In the genomic region with DNA sequence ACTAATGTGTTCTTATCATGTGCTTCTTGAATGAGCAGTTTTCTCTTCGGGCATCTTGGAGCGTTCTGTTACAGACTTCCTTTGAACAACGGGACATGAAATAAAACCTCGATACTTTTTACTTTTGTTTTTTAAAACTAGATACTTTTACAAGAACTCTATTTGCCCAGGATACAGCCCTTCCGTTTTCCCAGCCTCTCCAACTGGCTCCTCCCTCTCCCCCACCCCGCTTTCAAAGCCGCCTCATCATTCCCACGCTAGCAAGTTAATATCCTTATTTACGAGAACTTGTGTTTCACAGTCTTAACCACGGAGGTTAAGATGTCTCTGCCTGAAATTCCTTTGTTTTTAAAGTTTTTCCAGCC, we compare ENCODE assay signal across 9 cellular contexts. TPM values are rescaled to one million over a fixed set of nuclear protein-coding genes. Genes with fewer than 3 reads are reported as not detected.
DNase-seq lines count a peak whose midpoint lies in the region; ATAC-seq and TF ChIP-seq lines count a peak whose summit lies in the region.
"Had no signal": no experiment of that assay in that cellular context is flagged by ENCODE, and none has a peak within 500 bp of the region (broad histone marks: within the 10 kb centered on the region; RNA-seq: fewer than 3 reads in every experiment).

No MANE protein-coding gene starts in this region.

- peaks cover 30% of the 10 kb centered on the region for H3K27me3 Mint-ChIP-seq in CD4-positive, alpha-beta T cell
- H3K27me3 Mint-ChIP-seq in mesothelial cell of epicardium (ENCODE audit: low read depth) = no peaks in the 10 kb centered on the region

- no peak for DNase-seq in CD4-positive, alpha-beta T cell
- peak; percentile 49 for DNase-seq in SK-MEL-5 (ENCODE audit: low read depth, low spot score)
- no peak for DNase-seq in effector memory CD4-positive, alpha-beta T cell
- DNase-seq in mesothelial cell of epicardium (ENCODE audit: low spot score in 2 of 2, unreplicated experiment in 2 of 2) = no peak
- peak in 1 of 2 donors; percentile 38 for DNase-seq in uterus
- no peak for DNase-seq in occipital lobe (lab: John Stamatoyannopoulos, UW)

- POLR2A ChIA-PET in CD4-positive, alpha-beta T cell (lab: Charles Lee) = interaction anchor here (0.6 to 2.0 kb wide), 4 partner anchors 67 to 1943 kb away, joined by 3 to 9 read pairs (median 4); partner anchors contain the start of genes ORC3 and RARS2

- in situ Hi-C loops in SK-MEL-5 (cut with HindIII; ENCODE audit: low pct_unique_long_range_greater_than_20kb, low sequenced_read_pairs) = no loop called here

- peak overlapping the region; percentile 58 for H3K27ac ChIP-seq in CD4-positive, alpha-beta T cell (ENCODE audit: low read depth, low read length)
- H3K27ac ChIP-seq in effector memory CD4-positive, alpha-beta T cell (ENCODE audit: insufficient read depth, low read length, poor library complexity, severe bottlenecking) = peak overlapping the region; percentile 69
- peak overlapping the region; percentile 73 to 85 for H3K27ac ChIP-seq in uterus

- peak overlapping the region; percentile 3 for H3K27ac Mint-ChIP-seq in CD4-positive, alpha-beta T cell
- peak overlapping the region; percentile 94 for H3K27ac Mint-ChIP-seq in mesothelial cell of epicardium

- H3K27me3 ChIP-seq in CD4-positive, alpha-beta T cell (ENCODE audit: control insufficient read depth, insufficient read depth, low read length) = peaks cover 3% of the 10 kb centered on the region
- no peaks in the 10 kb centered on the region for H3K27me3 ChIP-seq in effector memory CD4-positive, alpha-beta T cell (replicated peaks; ENCODE audit: control insufficient read depth, insufficient read depth, low read length, poor library complexity, severe bottlenecking)
- H3K27me3 ChIP-seq in uterus = no peaks in the 10 kb centered on the region

- no peaks in the 10 kb centered on the region for H3K36me3 ChIP-seq in effector memory CD4-positive, alpha-beta T cell (ENCODE audit: control insufficient read depth, insufficient read depth, low read length)
- no peaks in the 10 kb centered on the region for H3K36me3 ChIP-seq in uterus

- H3K4me3 Mint-ChIP-seq in CD4-positive, alpha-beta T cell = peak overlapping the region; percentile 92
- H3K4me3 Mint-ChIP-seq in mesothelial cell of epicardium = peak overlapping the region; percentile 85

- no peaks in the 10 kb centered on the region for H3K36me3 Mint-ChIP-seq in CD4-positive, alpha-beta T cell (ENCODE audit: low read depth)
- H3K36me3 Mint-ChIP-seq in mesothelial cell of epicardium = no peaks in the 10 kb centered on the region

- H3K9me3 ChIP-seq in CD4-positive, alpha-beta T cell (ENCODE audit: control insufficient read depth, low read length) = no peaks in the 10 kb centered on the region
- no peaks in the 10 kb centered on the region for H3K9me3 ChIP-seq in effector memory CD4-positive, alpha-beta T cell (ENCODE audit: control insufficient read depth, low read length)
- H3K9me3 ChIP-seq in uterus = no peaks in the 10 kb centered on the region

- no peak for TF ChIP-seq CTCF in CD4-positive, alpha-beta T cell (IDR thresholded peaks at IDR 0.05)
- TF ChIP-seq CTCF in mesothelial cell of epicardium (IDR thresholded peaks at IDR 0.05; ENCODE audit: unreplicated experiment) (no peak), uterus (IDR thresholded peaks at IDR 0.05) (no peak)

- CTCF ChIA-PET in CD4-positive, alpha-beta T cell (lab: Charles Lee) = interaction anchor here (2.6 kb wide), 1 partner anchor 15 kb away, joined by 9 read pairs; no protein-coding TSS in a partner anchor

- peak; percentile 8 for ATAC-seq in CD4-positive, alpha-beta T cell (ENCODE audit: poor library complexity)
- peak; percentile 3 for ATAC-seq in GM19324 (IDR thresholded peaks at IDR 0.05; ENCODE audit: low FRiP score, unreplicated experiment)
- ATAC-seq in HG03457 (IDR thresholded peaks at IDR 0.05; ENCODE audit: unreplicated experiment) = peak; percentile 18

- no peak for TF ChIP-seq POLR2A in uterus (IDR thresholded peaks at IDR 0.05)

- H3K9me3 Mint-ChIP-seq in CD4-positive, alpha-beta T cell = no peaks in the 10 kb centered on the region
- H3K9me3 Mint-ChIP-seq in mesothelial cell of epicardium = no peaks in the 10 kb centered on the region

- H3K4me1 ChIP-seq in effector memory CD4-positive, alpha-beta T cell (ENCODE audit: control insufficient read depth, insufficient read depth, low read length, poor library complexity, severe bottlenecking) = no peaks in the 10 kb centered on the region
- H3K4me1 ChIP-seq in uterus = no peaks in the 10 kb centered on the region

- H3K4me1 Mint-ChIP-seq in CD4-positive, alpha-beta T cell (ENCODE audit: low read depth) = peaks cover 7% of the 10 kb centered on the region
- peaks cover 5% of the 10 kb centered on the region for H3K4me1 Mint-ChIP-seq in mesothelial cell of epicardium

- intact Hi-C loops in CD4-positive, alpha-beta T cell (cut with DNase I, micrococcal nuclease) = loop anchor here (2.0 to 10.0 kb wide), 6 partner anchors 85 to 427 kb away; partner anchors contain the start of genes RARS2 (in 1 of the 2), SMIM8 (in 1 of the 2) and ZNF292 (in 1 of the 2)
- intact Hi-C loops in uterus (cut with DNase I; ENCODE audit: low total_unique reads) = no loop called here

- H3K4me3 ChIP-seq in effector memory CD4-positive, alpha-beta T cell (ENCODE audit: insufficient read depth, low read depth, low read length, poor library complexity, severe bottlenecking) = peak overlapping the region; percentile 97
- H3K4me3 ChIP-seq in uterus = peak overlapping the region; percentile 82 to 98

RNA-seq across cellular contexts. Expression of gene CFAP206, which starts 0.3 kb away (rescaled TPM):
- under 1 TPM in 1 of 2 experiments, not detected in 1; 0.11 TPM for total RNA-seq in CD4-positive, alpha-beta T cell
- total RNA-seq in SK-MEL-5 (2014; rRNA removed; shearing (Covaris generic)) = 0.29 and 0.37 TPM in 2 replicates
- polyA plus RNA-seq in SK-MEL-5 (2015; cell fraction: cytosol; rRNA removed) = 0.33 TPM in 1 of 2 replicates, not detected in the other
- not detected in 2 replicates for polyA plus RNA-seq in SK-MEL-5 (2015; cell fraction: nucleus; rRNA removed)
- total RNA-seq in mesothelial cell of epicardium (1.0 to 1.6 TPM (median 1.5 TPM) in 3 replicates), uterus (1 to 10 TPM in 2 of 4 donors, under 1 TPM in 1, not detected in 1; 0.52 to 3.9 (median 2.8) TPM), occipital lobe (3.0 TPM)
- total RNA-seq: T-helper 2 cell treated with Interferon-gamma antibody and Interleukin-4, amounts not matched to agents 100 ng/mL and 5 ng/mL, for 36 hours had no signal
